In the genomic region with DNA sequence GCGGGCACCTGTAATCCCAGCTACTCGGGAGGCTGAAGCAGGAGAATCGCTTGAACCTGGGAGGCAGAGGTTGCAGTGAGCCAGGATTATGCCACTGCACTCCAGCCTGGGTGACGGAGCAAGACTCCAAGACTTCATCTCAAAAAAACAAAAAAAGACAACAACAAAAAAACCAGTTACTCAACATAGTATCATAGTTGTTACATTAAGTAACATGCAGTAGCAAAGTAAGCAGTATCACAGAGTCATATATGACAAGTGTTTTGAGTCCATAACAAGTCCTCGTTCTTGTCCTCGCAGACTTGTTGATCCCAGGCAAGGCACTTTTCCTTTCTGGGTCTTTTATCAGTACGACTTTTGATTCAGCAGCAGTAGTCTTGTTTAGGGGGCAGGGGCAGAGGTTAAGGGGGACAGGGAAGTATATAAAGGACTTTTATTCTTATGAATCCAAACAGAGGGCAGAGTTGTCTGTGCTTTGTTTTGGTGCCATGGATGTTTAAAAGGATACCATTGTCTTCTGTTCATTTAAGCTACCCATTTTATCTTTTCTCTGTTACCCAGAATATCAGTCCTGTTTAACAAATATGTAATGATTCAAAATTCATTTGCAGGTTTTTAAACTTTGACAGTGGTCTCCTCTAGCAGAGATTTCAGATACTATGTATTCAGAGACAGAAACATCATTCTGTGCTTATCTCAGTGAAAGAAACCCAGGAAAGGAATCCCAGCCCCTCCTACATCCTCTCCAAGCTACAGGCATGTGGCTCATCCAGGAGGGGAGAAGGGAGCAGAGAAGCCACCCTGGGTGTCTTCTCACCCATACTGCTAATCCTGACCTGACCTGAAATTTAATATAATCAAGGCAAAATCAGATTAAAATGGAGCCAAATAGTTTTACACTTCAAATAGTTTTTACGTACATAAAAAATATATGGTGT, we compare ENCODE assay signal across 25 cellular contexts.
DNase-seq lines count a peak whose midpoint lies in the region; ATAC-seq and TF ChIP-seq lines count a peak whose summit lies in the region.
"Had no signal": no experiment of that assay in that cellular context is flagged by ENCODE, and none has a peak within 500 bp of the region (broad histone marks: within the 10 kb centered on the region; RNA-seq: fewer than 3 reads in every experiment).

No MANE protein-coding gene starts in this region.

- no peak overlapping the region for H3K18ac ChIP-seq in H9 (ENCODE audit: insufficient read length, low read depth, low read length)

- H3K27me3 ChIP-seq in H9 (ENCODE audit: insufficient read depth, low read length): no peaks in the 10 kb centered on the region
- H3K27me3 ChIP-seq: BLaER1, cardiac muscle cell, heart left ventricle had no signal

- H4K8ac ChIP-seq in H9 (replicated peaks; ENCODE audit: insufficient read length, low read depth, low read length): no peak overlapping the region

- H3K36me3 Mint-ChIP-seq in H9 (ENCODE audit: insufficient read depth in 1 of 3, low read depth in 3 of 3): peaks cover 0 to 7% (median 6%) of the 10 kb centered on the region in 3 experiments; a peak in 5 of 7 replicates
- peaks cover 18% of the 10 kb centered on the region for H3K36me3 Mint-ChIP-seq in memory B cell

- no peak for ATAC-seq in memory B cell (ENCODE audit: low read depth)
- no peak for ATAC-seq in GM19463 (IDR thresholded peaks at IDR 0.05; ENCODE audit: unreplicated experiment)
- ATAC-seq: GM12878, heart left ventricle, HepG2, psoas muscle, SK-N-SH treated with all-trans-retinoic acid at 6 μM for 48 hours had no signal

- H2AK5ac ChIP-seq in H9 (ENCODE audit: insufficient read length, low read length): no peak overlapping the region

- H3K9me3 ChIP-seq in H9 (ENCODE audit: control insufficient read depth, low read depth, low read length): no peaks in the 10 kb centered on the region
- H3K9me3 ChIP-seq: BLaER1, heart left ventricle, left ventricle myocardium inferior, psoas muscle had no signal

- H3K4me1 Mint-ChIP-seq in H9 (peaks cover 5 to 7% of the 10 kb centered on the region in 2 experiments), memory B cell (peaks cover 11% of the 10 kb centered on the region)

- H3K4me3 Mint-ChIP-seq in H9: no peak overlapping the region; a peak in 1 of 5 replicates
- H3K4me3 Mint-ChIP-seq in memory B cell: no peak overlapping the region
- H3K4me3 Mint-ChIP-seq: activated CD4-positive, alpha-beta T cell treated with anti-CD3 and anti-CD28 coated beads, Interleukin-2, amount 10 ng/mL, durations not matched to agents 24 days and 14 days; activated naive CD4-positive, alpha-beta T cell treated with anti-CD3 and anti-CD28 coated beads, Interleukin-2, amount 10 ng/mL, durations not matched to agents 7 days and 5 days; dendritic cell treated with granulocyte-macrophage colony-stimulating factor and Interleukin-4, amounts not matched to agents 40 ng/mL and 50 ng/mL, for 4 days had no signal

- TF ChIP-seq CTCF in H9 (conservative IDR thresholded peaks at IDR 0.05) (no peak), epithelial cell of esophagus (IDR thresholded peaks at IDR 0.05; ENCODE audit: insufficient read depth, low read depth, low read length, missing control alignments) (no peak)

- no peak overlapping the region for H2BK15ac ChIP-seq in H9 (ENCODE audit: low read depth, low read length)

- no peak overlapping the region for H2BK120ac ChIP-seq in H9 (ENCODE audit: low read depth, low read length, poor library complexity, severe bottlenecking)

- H3K4ac ChIP-seq in H9 (ENCODE audit: low read depth, low read length): no peak overlapping the region

- no peak overlapping the region for H4K5ac ChIP-seq in H9 (ENCODE audit: insufficient read length, low read depth, low read length)

- H2BK5ac ChIP-seq in H9 (ENCODE audit: insufficient read length, low read length): no peak overlapping the region

- no peaks in the 10 kb centered on the region for H4K20me1 ChIP-seq in H9 (ENCODE audit: control insufficient read depth, insufficient read depth, insufficient read length)
- H4K20me1 ChIP-seq: BLaER1 had no signal

- no peak overlapping the region for H2BK20ac ChIP-seq in H9 (ENCODE audit: low read depth, low read length, poor library complexity, severe bottlenecking)

- no peak overlapping the region for H3K27ac ChIP-seq in H9 (ENCODE audit: insufficient read length, low read depth, low read length)
- H3K27ac ChIP-seq: BLaER1, cardiac muscle cell, heart left ventricle, HL-60, left ventricle myocardium inferior, psoas muscle had no signal

- no peak overlapping the region for H2BK12ac ChIP-seq in H9 (ENCODE audit: insufficient read length, low read depth, low read length)

- H3K56ac ChIP-seq in H9 (ENCODE audit: insufficient read length, low read depth, low read length): no peak overlapping the region

- no peaks in the 10 kb centered on the region for H3K27me3 Mint-ChIP-seq in H9 (ENCODE audit: low read depth)
- H3K27me3 Mint-ChIP-seq in memory B cell: no peaks in the 10 kb centered on the region
- H3K27me3 Mint-ChIP-seq: activated CD4-positive, alpha-beta T cell treated with anti-CD3 and anti-CD28 coated beads, Interleukin-2, amount 10 ng/mL, durations not matched to agents 24 days and 14 days; activated naive CD4-positive, alpha-beta T cell treated with anti-CD3 and anti-CD28 coated beads, Interleukin-2, amount 10 ng/mL, durations not matched to agents 7 days and 5 days; dendritic cell treated with granulocyte-macrophage colony-stimulating factor and Interleukin-4, amounts not matched to agents 40 ng/mL and 50 ng/mL, for 4 days had no signal

- H3K4me2 ChIP-seq in H9 (ENCODE audit: insufficient read depth, insufficient read length, low read length): no peak overlapping the region
- H3K4me2 ChIP-seq: BLaER1 had no signal

- H3K27ac Mint-ChIP-seq in H9: peak overlapping the region in 2 of 3 experiments; percentile 49 to 57; a peak in 3 of 7 replicates
- peak overlapping the region; percentile 25 for H3K27ac Mint-ChIP-seq in memory B cell
- H3K27ac Mint-ChIP-seq: activated CD4-positive, alpha-beta T cell treated with anti-CD3 and anti-CD28 coated beads, Interleukin-2, amount 10 ng/mL, durations not matched to agents 24 days and 14 days; activated naive CD4-positive, alpha-beta T cell treated with anti-CD3 and anti-CD28 coated beads, Interleukin-2, amount 10 ng/mL, durations not matched to agents 7 days and 5 days; dendritic cell treated with granulocyte-macrophage colony-stimulating factor and Interleukin-4, amounts not matched to agents 40 ng/mL and 50 ng/mL, for 4 days had no signal

- H3K14ac ChIP-seq in H9 (ENCODE audit: insufficient read depth, low read length): no peak overlapping the region

- no peak overlapping the region for H3K9ac ChIP-seq in H9 (ENCODE audit: extremely low read depth, insufficient read length, low read length)
- H3K9ac ChIP-seq: BLaER1 had no signal

- H3K79me2 ChIP-seq in H9 (ENCODE audit: insufficient read depth, low read length): no peaks in the 10 kb centered on the region

- WGBS in H9 (ENCODE audit: extremely low coverage, insufficient read length, low lambda C conversion rate): no CpG with 5 or more reads among the region's 8 CpGs

- DNase-seq in H9: no peak
- DNase-seq in epithelial cell of esophagus (ENCODE audit: low read depth): peak; percentile 39
- no peak for DNase-seq in memory B cell (ENCODE audit: low spot score in 2 of 2)
- DNase-seq in superior temporal gyrus (ENCODE audit: extremely low spot score): peak; percentile 80
- no peak for DNase-seq in cerebellum (ENCODE audit: low spot score)
- DNase-seq in GM19240 (ENCODE audit: insufficient read length, low spot score): no peak
- DNase-seq: ACHN; activated CD4-positive, alpha-beta T cell treated with anti-CD3 and anti-CD28 coated beads, Interleukin-2, amount 10 ng/mL, durations not matched to agents 24 days and 14 days; activated naive CD4-positive, alpha-beta T cell treated with anti-CD3 and anti-CD28 coated beads, Interleukin-2, amount 10 ng/mL, durations not matched to agents 7 days and 5 days; DMS79 treated with DMSO at 0.1 percent for 48 hours; heart left ventricle; left ventricle myocardium inferior; NCI-H1048; NCI-H1694 treated with DMSO at 0.1 percent for 48 hours; NCI-H2171 treated with DMSO at 0.1 percent for 48 hours; NCI-H748 treated with DMSO at 0.1 percent for 48 hours; psoas muscle had no signal

- no peak overlapping the region for H2AFZ ChIP-seq in H9 (ENCODE audit: low read length)

- no peak overlapping the region for H3K23ac ChIP-seq in H9 (ENCODE audit: insufficient read length, low read depth, low read length)

- no peaks in the 10 kb centered on the region for H3K23me2 ChIP-seq in H9 (ENCODE audit: insufficient read length, low read depth, low read length, poor library complexity, severe bottlenecking)

- H3T11ph ChIP-seq in H9 (ENCODE audit: low read length): no peak overlapping the region

- H3K4me3 ChIP-seq in epithelial cell of esophagus (ENCODE audit: low read length): no peak overlapping the region
- H3K4me3 ChIP-seq: BLaER1, cardiac muscle cell, GM12878, heart left ventricle, left ventricle myocardium inferior, psoas muscle had no signal

- H3K9me3 Mint-ChIP-seq in H9 (no peaks in the 10 kb centered on the region), memory B cell (peaks cover 2% of the 10 kb centered on the region)
- H3K9me3 Mint-ChIP-seq: activated CD4-positive, alpha-beta T cell treated with anti-CD3 and anti-CD28 coated beads, Interleukin-2, amount 10 ng/mL, durations not matched to agents 24 days and 14 days; activated naive CD4-positive, alpha-beta T cell treated with anti-CD3 and anti-CD28 coated beads, Interleukin-2, amount 10 ng/mL, durations not matched to agents 7 days and 5 days; dendritic cell treated with granulocyte-macrophage colony-stimulating factor and Interleukin-4, amounts not matched to agents 40 ng/mL and 50 ng/mL, for 4 days had no signal

- H3K4me1 ChIP-seq in H9 (ENCODE audit: insufficient read depth, low read length): no peaks in the 10 kb centered on the region
- H3K4me1 ChIP-seq: BLaER1, left ventricle myocardium inferior, psoas muscle had no signal

- no peak overlapping the region for H4K91ac ChIP-seq in H9 (ENCODE audit: insufficient read length, low read depth, low read length)

- H3K79me1 ChIP-seq in H9 (ENCODE audit: insufficient read depth, low read depth, low read length, poor library complexity, severe bottlenecking): no peaks in the 10 kb centered on the region

Comparison
In these comparisons a context has a peak if more than half of its experiments do, and no peak if none do; other contexts are left out.
1. DNase-seq: peak in epithelial cell of esophagus (single experiment) and superior temporal gyrus (single experiment); none in H9 (single experiment), memory B cell (0 of 2), cerebellum (single experiment) and GM19240 (single experiment).